ENCODE assay signal across 14 cellular contexts in the genomic region with DNA sequence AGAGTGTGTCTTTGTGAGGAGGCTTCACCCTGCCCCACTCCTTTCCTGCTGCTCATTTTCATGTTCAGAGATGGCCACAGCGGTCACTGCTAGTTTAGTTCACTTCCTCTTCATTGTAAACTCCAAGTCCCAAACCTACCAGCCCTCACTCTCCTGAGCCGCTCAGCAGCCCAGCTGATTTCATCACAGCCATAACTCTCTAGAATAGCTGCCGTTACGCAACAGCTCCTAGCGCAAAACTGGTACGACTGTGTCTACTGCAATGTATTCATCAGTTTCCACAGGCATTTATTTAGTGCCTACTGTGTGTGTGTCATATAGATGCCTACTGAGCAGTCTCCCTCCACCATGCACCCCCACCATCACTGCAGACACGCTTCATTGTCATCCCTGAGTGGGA.
DNase-seq lines count a peak whose midpoint lies in the region; ATAC-seq, FAIRE-seq and TF ChIP-seq lines count a peak whose summit lies in the region.
"Had no signal": no experiment of that assay in that cellular context is flagged by ENCODE, and none has a peak within 500 bp of the region (broad histone marks: within the 10 kb centered on the region; RNA-seq: fewer than 3 reads in every experiment).

No MANE protein-coding gene starts in this region.

- TF ChIP-seq POLR2A in A549 (IDR thresholded peaks at IDR 0.05; ENCODE audit: low read length): no peak
- no peak for TF ChIP-seq POLR2A in K562 (conservative IDR thresholded peaks at IDR 0.05)

- no TSS peak for BruUV-seq in K562 (replicated peaks; lab: Mats Ljungman, UMichigan)

- no peak overlapping the region for H3K9ac ChIP-seq in K562 (ENCODE audit: insufficient read depth in 1 of 2, low read depth in 2 of 2, low read length in 2 of 2)

- DNase-seq in A549 (ENCODE audit: low read depth in 1 of 2, low spot score in 1 of 2) (no peak), KBM-7 (peak; percentile 14), K562 (ENCODE audit: extremely low read depth in 1 of 4, low spot score in 3 of 4) (no peak), mesenteric fat pad (ENCODE audit: low spot score) (peak; percentile 55), WERI-Rb-1 (no peak), MG63 (no peak), DMS 273 treated with DMSO at 0.1 percent for 48 hours (lab: John Stamatoyannopoulos, UW) (no peak)
- no peak for DNase-seq in stimulated activated CD4-positive, alpha-beta T cell treated with anti-CD3 and anti-CD28 coated beads, Interleukin-12 subunit alpha, Interleukin-12 subunit beta, amount 100 ng/mL, for 4 hours
- DNase-seq: activated naive CD8-positive, alpha-beta T cell treated with anti-CD3 and anti-CD28 coated beads, Interleukin-2, amount 50 U/mL, for 24 hours; activated T-cell treated with anti-CD3 and anti-CD28 coated beads, Interleukin-2, amount 50 U/mL, for 4 hours; DMS153; erythroblast; Kasumi-1 had no signal

- H3K27ac ChIP-seq in A549 (no peak overlapping the region), K562 (ENCODE audit: extremely low read depth, low read depth, low read length) (no peak overlapping the region), WERI-Rb-1 (no peak overlapping the region)
- H3K27ac ChIP-seq: tibial nerve had no signal

- H3K27me3 ChIP-seq in K562 (ENCODE audit: control insufficient read depth in 2 of 2, insufficient read depth in 2 of 2, low read length in 2 of 2): peaks cover 0 to 40% of the 10 kb centered on the region in 2 experiments; a peak in 3 of 5 replicates
- no peaks in the 10 kb centered on the region for H3K27me3 ChIP-seq in WERI-Rb-1 (ENCODE audit: insufficient read depth, low read depth, severe bottlenecking)
- peaks cover 42% of the 10 kb centered on the region for H3K27me3 ChIP-seq in MG63
- H3K27me3 ChIP-seq: tibial nerve had no signal

- H4K20me1 ChIP-seq in K562 (replicated peaks; ENCODE audit: control insufficient read depth, insufficient read depth, low read length): no peaks in the 10 kb centered on the region

- 32% methylated on average over 7 of the region's 7 CpGs for WGBS in A549 (ENCODE audit: missing lambda C conversion rate)
- 0% methylated on average over 7 of the region's 7 CpGs for WGBS in K562 (ENCODE audit: insufficient coverage, low coverage, missing lambda C conversion rate)

- FAIRE-seq in A549 (lab: Jason Lieb, UNC) (no peak), K562 (lab: Jason Lieb, UNC) (no peak)

- TF ChIP-seq EP300 in A549 (IDR thresholded peaks at IDR 0.05) (no peak), K562 (IDR thresholded peaks at IDR 0.05; ENCODE audit: low read length) (no peak)

- intact Hi-C loops in K562 (cut with micrococcal nuclease): no loop called here

- H3K36me3 ChIP-seq in K562 (ENCODE audit: control insufficient read depth, insufficient read depth, low read length) (no peaks in the 10 kb centered on the region), WERI-Rb-1 (no peaks in the 10 kb centered on the region), MG63 (no peaks in the 10 kb centered on the region)
- H3K36me3 ChIP-seq: tibial nerve had no signal

- H3K4me3 ChIP-seq in A549 (no peak overlapping the region), K562 (no peak overlapping the region), WERI-Rb-1 (ENCODE audit: low read depth, low read length) (no peak overlapping the region), MG63 (no peak overlapping the region)
- H3K4me3 ChIP-seq: tibial nerve had no signal

- H3K9me3 ChIP-seq in A549: no peaks in the 10 kb centered on the region
- H3K9me3 ChIP-seq in K562 (replicated peaks; ENCODE audit: control insufficient read depth, insufficient read depth, low read depth, low read length): no peaks in the 10 kb centered on the region
- H3K9me3 ChIP-seq in WERI-Rb-1 (ENCODE audit: severe bottlenecking): no peaks in the 10 kb centered on the region
- H3K9me3 ChIP-seq in MG63: no peaks in the 10 kb centered on the region

- no peak overlapping the region for H2AFZ ChIP-seq in K562 (ENCODE audit: low read depth, low read length)

- H3K4me2 ChIP-seq in A549 (no peak overlapping the region), K562 (ENCODE audit: insufficient read depth, low read length) (no peak overlapping the region)

- POLR2A ChIA-PET in A549 (lab: Yijun Ruan, JAX) (no interaction called here), K562 (lab: Yijun Ruan, JAX) (no interaction called here)

- no peaks in the 10 kb centered on the region for H3K79me2 ChIP-seq in K562 (ENCODE audit: control insufficient read depth, insufficient read depth, low read length)

- peak; percentile 38 to 48; a peak in 2 of 6 replicates for ATAC-seq in A549
- ATAC-seq in K562: no peak
- ATAC-seq: activated naive CD8-positive, alpha-beta T cell treated with anti-CD3 and anti-CD28 coated beads, Interleukin-2, amount 50 U/mL, for 24 hours; activated T-cell treated with anti-CD3 and anti-CD28 coated beads, Interleukin-2, amount 50 U/mL, for 4 hours had no signal

- H3K9me1 ChIP-seq in K562 (ENCODE audit: control insufficient read depth, insufficient read depth, low read length): peaks cover 3% of the 10 kb centered on the region

- in situ Hi-C loops in KBM-7 (cut with MboI; ENCODE audit: low pct_unique_long_range_greater_than_20kb, low sequenced_read_pairs) (no loop called here), K562 (cut with MboI) (no loop called here)

- TF ChIP-seq CTCF in A549 (IDR thresholded peaks at IDR 0.05) (no peak), K562 (IDR thresholded peaks at IDR 0.05 in 2 of 3, conservative IDR thresholded peaks at IDR 0.05 in 1 of 3; ENCODE audit: insufficient read depth in 2 of 3, low read depth in 1 of 3, low read length in 3 of 3) (no peak), WERI-Rb-1 (IDR thresholded peaks at IDR 0.05; ENCODE audit: low read depth, low read length) (no peak)

- CTCF ChIA-PET in A549 (lab: Yijun Ruan, JAX) (interaction anchor here (1.1 to 2.5 kb wide), 3 partner anchors 13 to 324 kb away, joined by 3 to 11 read pairs (median 3); no protein-coding TSS in a partner anchor), K562 (lab: Yijun Ruan, JAX; ENCODE audit: low intra/inter-chr PET ratio) (no interaction called here)

- no peaks in the 10 kb centered on the region for H3K4me1 ChIP-seq in A549
- no peaks in the 10 kb centered on the region for H3K4me1 ChIP-seq in K562 (replicated peaks in 1 of 2; ENCODE audit: control insufficient read depth in 2 of 2, insufficient read depth in 2 of 2, low read length in 2 of 2)
- H3K4me1 ChIP-seq: tibial nerve had no signal

- TF ChIP-seq RAD21 in A549 (conservative IDR thresholded peaks at IDR 0.05 in 1 of 2, IDR thresholded peaks at IDR 0.05 in 1 of 2) (no peak), K562 (CRISPR knock-in tag; conservative IDR thresholded peaks at IDR 0.05 in 1 of 2, IDR thresholded peaks at IDR 0.05 in 1 of 2) (no peak)

TF ChIP-seq in A549, 52 proteins besides CTCF, POLR2A, EP300 and RAD21:
- TF ChIP-seq HOXB13 (CRISPR knock-in tag; IDR thresholded peaks at IDR 0.05; ENCODE audit: low read depth) (no peak), ZFP36 (IDR thresholded peaks at IDR 0.05; ENCODE audit: borderline replicate concordance, partially characterized antibody) (no peak), HOXA7 (CRISPR knock-in tag; IDR thresholded peaks at IDR 0.05) (no peak), RARB (CRISPR knock-in tag; IDR thresholded peaks at IDR 0.05) (no peak), CEBPB (IDR thresholded peaks at IDR 0.05) (peak; percentile 75 to 77), CHD2 (IDR thresholded peaks at IDR 0.05; ENCODE audit: low read length, partially characterized antibody) (no peak)

TF ChIP-seq in K562, 482 proteins besides CTCF, POLR2A, EP300 and RAD21:
- TF ChIP-seq ZNF444 (CRISPR knock-in tag; IDR thresholded peaks at IDR 0.05) (no peak), TCF3 (CRISPR knock-in tag; IDR thresholded peaks at IDR 0.05) (no peak), ATF7 (IDR thresholded peaks at IDR 0.05) (no peak), FOS (IDR thresholded peaks at IDR 0.05; ENCODE audit: extremely low read depth, insufficient read length) (no peak), MTA1 (IDR thresholded peaks at IDR 0.05; ENCODE audit: borderline replicate concordance) (no peak), ZZZ3 (IDR thresholded peaks at IDR 0.05) (no peak), CEBPG (CRISPR knock-in tag; IDR thresholded peaks at IDR 0.05) (no peak), CEBPG (tag; conservative IDR thresholded peaks at IDR 0.05 in 1 of 2, IDR thresholded peaks at IDR 0.05 in 1 of 2) (peak; percentile 58 to 60; a peak in 3 of 4 replicates), ZNF197 (CRISPR knock-in tag; IDR thresholded peaks at IDR 0.05; ENCODE audit: low read depth) (no peak), CEBPB (tag; IDR thresholded peaks at IDR 0.05) (peak; percentile 87), CHCHD3 (CRISPR knock-in tag; IDR thresholded peaks at IDR 0.05) (no peak)
- TF ChIP-seq, protein P1, sequence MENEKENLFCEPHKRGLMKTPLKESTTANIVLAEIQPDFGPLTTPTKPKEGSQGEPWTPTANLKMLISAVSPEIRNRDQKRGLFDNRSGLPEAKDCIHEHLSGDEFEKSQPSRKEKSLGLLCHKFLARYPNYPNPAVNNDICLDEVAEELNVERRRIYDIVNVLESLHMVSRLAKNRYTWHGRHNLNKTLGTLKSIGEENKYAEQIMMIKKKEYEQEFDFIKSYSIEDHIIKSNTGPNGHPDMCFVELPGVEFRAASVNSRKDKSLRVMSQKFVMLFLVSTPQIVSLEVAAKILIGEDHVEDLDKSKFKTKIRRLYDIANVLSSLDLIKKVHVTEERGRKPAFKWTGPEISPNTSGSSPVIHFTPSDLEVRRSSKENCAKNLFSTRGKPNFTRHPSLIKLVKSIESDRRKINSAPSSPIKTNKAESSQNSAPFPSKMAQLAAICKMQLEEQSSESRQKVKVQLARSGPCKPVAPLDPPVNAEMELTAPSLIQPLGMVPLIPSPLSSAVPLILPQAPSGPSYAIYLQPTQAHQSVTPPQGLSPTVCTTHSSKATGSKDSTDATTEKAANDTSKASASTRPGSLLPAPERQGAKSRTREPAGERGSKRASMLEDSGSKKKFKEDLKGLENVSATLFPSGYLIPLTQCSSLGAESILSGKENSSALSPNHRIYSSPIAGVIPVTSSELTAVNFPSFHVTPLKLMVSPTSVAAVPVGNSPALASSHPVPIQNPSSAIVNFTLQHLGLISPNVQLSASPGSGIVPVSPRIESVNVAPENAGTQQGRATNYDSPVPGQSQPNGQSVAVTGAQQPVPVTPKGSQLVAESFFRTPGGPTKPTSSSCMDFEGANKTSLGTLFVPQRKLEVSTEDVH (IDR thresholded peaks at IDR 0.05; ENCODE audit: low read depth, partially characterized antibody): no peak

Comparison
In these comparisons a context has a peak if more than half of its experiments do, and no peak if none do; other contexts are left out.
1. DNase-seq: peak in KBM-7 (single experiment) and mesenteric fat pad (single experiment); none in A549 (0 of 2), K562 (0 of 4), WERI-Rb-1 (single experiment), MG63 (single experiment), DMS 273 treated with DMSO at 0.1 percent for 48 hours (single experiment) and stimulated activated CD4-positive, alpha-beta T cell treated with anti-CD3 and anti-CD28 coated beads, Interleukin-12 subunit alpha, Interleukin-12 subunit beta, amount 100 ng/mL, for 4 hours (single experiment).
2. Of the 35 proteins assayed by ChIP-seq in both K562 and A549: peak only in K562: none; only in A549: none; in both: CEBPB; in neither: 34.